Comparison of ENCODE assay signal across 32 cellular contexts in the genomic region with DNA sequence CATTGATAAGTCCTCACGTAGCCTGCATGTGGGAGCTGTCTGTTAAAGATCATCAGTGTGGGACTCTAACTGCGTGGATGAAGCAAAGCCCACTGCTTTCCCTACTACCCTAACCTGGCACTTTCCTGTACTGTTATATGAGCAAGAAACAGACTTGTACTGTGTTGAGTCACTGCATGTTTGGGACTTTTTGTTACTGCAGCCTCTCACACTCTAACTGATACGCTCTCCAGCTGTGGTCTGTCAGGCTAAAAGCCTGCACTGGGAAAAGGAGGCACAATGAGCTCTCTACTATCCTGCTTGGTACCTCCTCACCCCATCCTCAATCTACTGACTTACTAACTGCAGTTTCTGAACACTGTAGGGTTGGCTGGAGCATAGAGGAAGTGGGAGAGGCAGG.
"Had no signal": no experiment of that assay in that cellular context is flagged by ENCODE, and none has a peak within 500 bp of the region (broad histone marks: within the 10 kb centered on the region; RNA-seq: fewer than 3 reads in every experiment).

No MANE protein-coding gene starts in this region.

- H3K4me1 Mint-ChIP-seq: activated naive CD4-positive, alpha-beta T cell treated with anti-CD3 and anti-CD28 coated beads, Interleukin-2, amount 50 U/mL, for 24 hours; activated naive CD8-positive, alpha-beta T cell treated with anti-CD3 and anti-CD28 coated beads, Interleukin-2, amount 10 ng/mL, durations not matched to agents 7 days and 5 days had no signal

- H3K9me3 Mint-ChIP-seq: activated CD8-positive, alpha-beta T cell treated with anti-CD3 and anti-CD28 coated beads for 36 hours; activated naive CD4-positive, alpha-beta T cell treated with anti-CD3 and anti-CD28 coated beads, Interleukin-2, amount 50 U/mL, for 24 hours; activated naive CD8-positive, alpha-beta T cell treated with anti-CD3 and anti-CD28 coated beads, Interleukin-2, amount 10 ng/mL, durations not matched to agents 7 days and 5 days; activated T-cell treated with anti-CD3 and anti-CD28 coated beads, Interleukin-2, amount 50 U/mL, for 72 hours; activated T-helper 2 cell treated with anti-CD3 and anti-CD28 coated beads, Interferon-gamma antibody, Interleukin-2, Interleukin-4, amounts not matched to agents 10 μg/mL and 5 μg/mL and 100 μg/mL, durations not matched to agents 14 hours and 24 hours and 36 hours; T-helper 2 cell treated with Interferon-gamma antibody and Interleukin-4, amounts not matched to agents 5 μg/mL and 100 μg/mL, for 36 hours had no signal

- H3K4me3 Mint-ChIP-seq: activated CD4-positive, alpha-beta T cell treated with anti-CD3 and anti-CD28 coated beads, Interleukin-2, amount 10 ng/mL, durations not matched to agents 24 days and 14 days; activated CD8-positive, alpha-beta T cell treated with anti-CD3 and anti-CD28 coated beads for 36 hours; activated naive CD4-positive, alpha-beta T cell treated with anti-CD3 and anti-CD28 coated beads, Interleukin-2, amount 50 U/mL, for 24 hours; activated naive CD8-positive, alpha-beta T cell treated with anti-CD3 and anti-CD28 coated beads, Interleukin-2, amount 10 ng/mL, durations not matched to agents 7 days and 5 days; activated T-cell treated with anti-CD3 and anti-CD28 coated beads, Interleukin-2, amount 50 U/mL, for 72 hours; T-helper 2 cell treated with Interferon-gamma antibody and Interleukin-4, amounts not matched to agents 5 μg/mL and 100 μg/mL, for 36 hours had no signal

- H3K36me3 ChIP-seq: ascending aorta, breast epithelium, MG63 had no signal

- H3K27ac Mint-ChIP-seq: activated CD4-positive, alpha-beta T cell treated with anti-CD3 and anti-CD28 coated beads, Interleukin-2, amount 10 ng/mL, durations not matched to agents 24 days and 14 days; activated CD8-positive, alpha-beta T cell treated with anti-CD3 and anti-CD28 coated beads for 36 hours; activated naive CD4-positive, alpha-beta T cell treated with anti-CD3 and anti-CD28 coated beads, Interleukin-2, amount 50 U/mL, for 24 hours; activated naive CD8-positive, alpha-beta T cell treated with anti-CD3 and anti-CD28 coated beads, Interleukin-2, amount 10 ng/mL, durations not matched to agents 7 days and 5 days; activated T-cell treated with anti-CD3 and anti-CD28 coated beads, Interleukin-2, amount 50 U/mL, for 72 hours; activated T-helper 2 cell treated with anti-CD3 and anti-CD28 coated beads, Interferon-gamma antibody, Interleukin-2, Interleukin-4, amounts not matched to agents 10 μg/mL and 5 μg/mL and 100 μg/mL, durations not matched to agents 14 hours and 24 hours and 36 hours; T-helper 2 cell treated with Interferon-gamma antibody and Interleukin-4, amounts not matched to agents 5 μg/mL and 100 μg/mL, for 36 hours had no signal

- FAIRE-seq: RCC 7860, TTC549 had no signal

- H3K4me1 ChIP-seq: ascending aorta, breast epithelium had no signal

- H3K27me3 ChIP-seq: ascending aorta, breast epithelium, MG63 had no signal

- H3K9me3 ChIP-seq: ascending aorta, breast epithelium had no signal

- H3K27me3 Mint-ChIP-seq: activated CD4-positive, alpha-beta T cell treated with anti-CD3 and anti-CD28 coated beads, Interleukin-2, amount 10 ng/mL, durations not matched to agents 24 days and 14 days; activated CD8-positive, alpha-beta T cell treated with anti-CD3 and anti-CD28 coated beads for 36 hours; activated naive CD4-positive, alpha-beta T cell treated with anti-CD3 and anti-CD28 coated beads, Interleukin-2, amount 50 U/mL, for 24 hours had no signal

- H3K36me3 Mint-ChIP-seq: activated naive CD4-positive, alpha-beta T cell treated with anti-CD3 and anti-CD28 coated beads, Interleukin-2, amount 50 U/mL, for 24 hours had no signal

- DNase-seq: activated CD4-positive, alpha-beta T cell treated with anti-CD3 and anti-CD28 coated beads, Interleukin-2, amount 10 ng/mL, durations not matched to agents 24 days and 14 days; activated CD4-positive, alpha-beta T cell treated with anti-CD3 and anti-CD28 coated beads, Interleukin-2, amount 50 U/mL, for 4 hours; activated CD8-positive, alpha-beta T cell treated with anti-CD3 and anti-CD28 coated beads for 36 hours; activated gamma-delta T cell; activated naive CD4-positive, alpha-beta T cell treated with Interleukin-2 at 50 U/mL for 16 hours; activated naive CD8-positive, alpha-beta T cell treated with anti-CD3 and anti-CD28 coated beads, Interleukin-2, amount 10 ng/mL, durations not matched to agents 7 days and 5 days; activated T-cell treated with anti-CD3 and anti-CD28 coated beads, Interleukin-2, amount 50 U/mL, for 1 hour; activated T-cell treated with anti-CD3 and anti-CD28 coated beads, Interleukin-2, amount 50 U/mL, for 72 hours; amygdala; Kasumi-1; MG63; NCI-H1048; NCI-H146; NCI-H187; NCI-H2029 treated with DMSO at 0.1 percent for 48 hours; NCI-H2107; NCI-H2171; NCI-H510A; NCI-H526; NCI-H748 treated with DMSO at 0.1 percent for 48 hours; NK-92 treated with Interleukin-12 subunit alpha and Interleukin-12 subunit beta, amount 100 ng/mL, for 24 hours; PC-3; SIG-M5; SW 1271 had no signal

- H3K27ac ChIP-seq: ascending aorta, breast epithelium, RWPE1 had no signal

- H3K4me3 ChIP-seq: ascending aorta, breast epithelium, MG63 had no signal
